In genomic region chr19:42219812-42220750, GRCh38 we compare ENCODE assay signal across 8 cellular contexts. TPM values are rescaled to one million over a fixed set of nuclear protein-coding genes. Genes with fewer than 3 reads are reported as not detected.
A peak's percentile ranks its signal among the peaks of the same experiment; 100 is the strongest.
DNase-seq lines count a peak whose midpoint lies in the region; ATAC-seq and TF ChIP-seq lines count a peak whose summit lies in the region.

TSS of gene ZNF526 (plus strand) at chr19:42220312. CDS start at chr19:42224404, 4,092 bp downstream.

- 1% methylated on average over 53 of the region's 53 CpGs for WGBS in esophagus, 2 donors

- H3K27ac Mint-ChIP-seq in activated T-cell treated with anti-CD3 and anti-CD28 coated beads, Interleukin-2, amount 50 U/mL, for 24 hours = peak within 1 kb of the TSS; percentile 96

- H3K9ac ChIP-seq in KMS-11 = peak within 1 kb of the TSS; percentile 61; the same call in 1 of the 2 replicates
- peak within 1 kb of the TSS; percentile 70 for H3K9ac ChIP-seq in mucosa of stomach (ENCODE audit: low read length)

- TSS peak; percentile 98 for BruUV-seq in Panc1 (replicated peaks; lab: Mats Ljungman, UMichigan)

- H4K20me1 ChIP-seq in KMS-11 (ENCODE audit: insufficient read depth) = no peaks in the 10 kb centered on the region; the same call in 1 of the 2 replicates

- H3K27ac ChIP-seq in KMS-11 (peak within 1 kb of the TSS; percentile 36), Panc1 (ENCODE audit: low read length) (peak within 1 kb of the TSS; percentile 93), esophagus (ENCODE audit: low read depth in 2 of 2, low read length in 1 of 2) (peak within 1 kb of the TSS; percentile 91 to 92)

- H3K36me3 ChIP-seq in KMS-11 (ENCODE audit: insufficient read depth) = no peaks in the 10 kb centered on the region; the same call in 1 of the 2 replicates
- H3K36me3 ChIP-seq in Panc1 (ENCODE audit: control insufficient read depth, insufficient read depth, low read length) = peaks cover 6% of the 10 kb centered on the region; the same call in 1 of the 2 replicates
- peaks cover 0 to 10% of the 10 kb centered on the region in 2 donors for H3K36me3 ChIP-seq in esophagus (ENCODE audit: control insufficient read depth in 2 of 2, insufficient read depth in 2 of 2, low read length in 1 of 2)
- no peaks in the 10 kb centered on the region for H3K36me3 ChIP-seq in mucosa of stomach (ENCODE audit: control insufficient read depth, insufficient read depth, low read length)

- H3K4me3 ChIP-seq in KMS-11 (IDR thresholded peaks at IDR 0.05; ENCODE audit: insufficient read depth, low read depth, low read length) = peak within 1 kb of the TSS; percentile 87
- peak within 1 kb of the TSS; percentile 76 to 94 for H3K4me3 ChIP-seq in Panc1 (ENCODE audit: low read depth in 2 of 2, low read length in 2 of 2)
- H3K4me3 ChIP-seq in esophagus (ENCODE audit: low read depth in 1 of 2, low read length in 2 of 2) = peak within 1 kb of the TSS; percentile 70 to 73
- H3K4me3 ChIP-seq in mucosa of stomach (ENCODE audit: low read length) = peak within 1 kb of the TSS; percentile 52

- peaks cover 52% of the 10 kb centered on the region for H3K79me2 ChIP-seq in KMS-11 (ENCODE audit: insufficient read depth, low read depth)

- H2AFZ ChIP-seq in KMS-11 (ENCODE audit: low read depth) = peak within 1 kb of the TSS; percentile 68

- no peaks in the 10 kb centered on the region for H3K27me3 Mint-ChIP-seq in activated T-cell treated with anti-CD3 and anti-CD28 coated beads, Interleukin-2, amount 50 U/mL, for 24 hours

- no peak for TF ChIP-seq CTCF in KMS-11 (conservative IDR thresholded peaks at IDR 0.05; ENCODE audit: low read depth, low read length)
- TF ChIP-seq CTCF in Panc1 (IDR thresholded peaks at IDR 0.05) = no peak

- H3K27me3 ChIP-seq in KMS-11 (ENCODE audit: insufficient read depth, low read depth) (no peaks in the 10 kb centered on the region), Panc1 (ENCODE audit: control insufficient read depth, insufficient read depth, low read length) (no peaks in the 10 kb centered on the region), esophagus (ENCODE audit: control insufficient read depth in 1 of 2, insufficient read depth in 2 of 2, low read length in 2 of 2) (no peaks in the 10 kb centered on the region), mucosa of stomach (ENCODE audit: control insufficient read depth, insufficient read depth, low read length) (no peaks in the 10 kb centered on the region)

- ATAC-seq in GM21737 (IDR thresholded peaks at IDR 0.05; ENCODE audit: unreplicated experiment) = peak; percentile 60
- peak; percentile 94 for ATAC-seq in Panc1

- H3K9me3 ChIP-seq in Panc1 (ENCODE audit: control insufficient read depth, insufficient read depth, low read depth, low read length) (no peaks in the 10 kb centered on the region), esophagus (ENCODE audit: control insufficient read depth in 2 of 2, insufficient read depth in 1 of 2, low read depth in 1 of 2, low read length in 1 of 2) (no peaks in the 10 kb centered on the region), mucosa of stomach (ENCODE audit: control insufficient read depth, low read length) (no peaks in the 10 kb centered on the region)

- no peaks in the 10 kb centered on the region for H3K9me3 Mint-ChIP-seq in activated T-cell treated with anti-CD3 and anti-CD28 coated beads, Interleukin-2, amount 50 U/mL, for 24 hours

- peaks cover 49% of the 10 kb centered on the region for H3K36me3 Mint-ChIP-seq in activated T-cell treated with anti-CD3 and anti-CD28 coated beads, Interleukin-2, amount 50 U/mL, for 24 hours (ENCODE audit: low read depth)

- peaks cover 57% of the 10 kb centered on the region for H3K4me1 Mint-ChIP-seq in activated T-cell treated with anti-CD3 and anti-CD28 coated beads, Interleukin-2, amount 50 U/mL, for 24 hours (ENCODE audit: low read depth)

- DNase-seq in DMS53 treated with DMSO at 0.1 percent for 48 hours (lab: John Stamatoyannopoulos, UW; ENCODE audit: unreplicated experiment) = peak; percentile 95
- peak; percentile 86 for DNase-seq in Panc1 (ENCODE audit: low read depth, low spot score)
- peak; percentile 97 for DNase-seq in activated T-cell treated with anti-CD3 and anti-CD28 coated beads, Interleukin-2, amount 50 U/mL, for 24 hours
- peak; percentile 97 for DNase-seq in stimulated activated CD8-positive, alpha-beta memory T cell treated with anti-CD3 and anti-CD28 coated beads, Interleukin-4, amount 100 ng/mL, for 48 hours

- H3K4me2 ChIP-seq in KMS-11 = peak within 1 kb of the TSS; percentile 94

- in situ Hi-C loops in Panc1 (cut with HindIII; ENCODE audit: low pct_unique_long_range_greater_than_20kb, low sequenced_read_pairs) = no loop called here

- CTCF ChIA-PET in Panc1 (lab: Charles Lee) = no interaction called here

- H3K4me1 ChIP-seq in KMS-11 (ENCODE audit: low read depth, poor library complexity, severe bottlenecking) (peaks cover 35% of the 10 kb centered on the region), Panc1 (ENCODE audit: control insufficient read depth, insufficient read depth, low read length) (peaks cover 8% of the 10 kb centered on the region; the same call in 1 of the 2 replicates), esophagus (ENCODE audit: control insufficient read depth in 2 of 2, insufficient read depth in 2 of 2, low read length in 1 of 2) (peaks cover 9 to 12% of the 10 kb centered on the region in 2 donors), mucosa of stomach (ENCODE audit: control insufficient read depth, insufficient read depth, low read length) (peaks cover 44% of the 10 kb centered on the region)

- POLR2A ChIA-PET in Panc1 (lab: Charles Lee) = no interaction called here

- H3K4me3 Mint-ChIP-seq in activated T-cell treated with anti-CD3 and anti-CD28 coated beads, Interleukin-2, amount 50 U/mL, for 24 hours = peak within 1 kb of the TSS; percentile 93

- intact Hi-C loops in Panc1 (cut with micrococcal nuclease; ENCODE audit: unreplicated experiment) = no loop called here

RNA-seq across cellular contexts. Expression of gene ZNF526, which starts in this region (rescaled TPM):
- total RNA-seq in Panc1 (2021; ENCODE audit: unreplicated experiment) = 10.5 TPM
- 8.4 TPM for polyA plus RNA-seq in Panc1 (2012; ENCODE audit: insufficient read length)
- 1 to 10 TPM; 2.3 to 3.6 TPM for polyA plus RNA-seq in esophagus

Comparison
In these comparisons a context has a peak if more than half of its experiments do, and no peak if none do; other contexts are left out.
1. Peak in every context shown above with its lines: DNase-seq, ATAC-seq, H3K4me3 ChIP-seq and H3K27ac ChIP-seq.
2. H3K27ac ChIP-seq: peak in every context shown above with its lines; median percentile 93 in Panc1; 92 in esophagus; 36 in KMS-11.